In the genomic region with DNA sequence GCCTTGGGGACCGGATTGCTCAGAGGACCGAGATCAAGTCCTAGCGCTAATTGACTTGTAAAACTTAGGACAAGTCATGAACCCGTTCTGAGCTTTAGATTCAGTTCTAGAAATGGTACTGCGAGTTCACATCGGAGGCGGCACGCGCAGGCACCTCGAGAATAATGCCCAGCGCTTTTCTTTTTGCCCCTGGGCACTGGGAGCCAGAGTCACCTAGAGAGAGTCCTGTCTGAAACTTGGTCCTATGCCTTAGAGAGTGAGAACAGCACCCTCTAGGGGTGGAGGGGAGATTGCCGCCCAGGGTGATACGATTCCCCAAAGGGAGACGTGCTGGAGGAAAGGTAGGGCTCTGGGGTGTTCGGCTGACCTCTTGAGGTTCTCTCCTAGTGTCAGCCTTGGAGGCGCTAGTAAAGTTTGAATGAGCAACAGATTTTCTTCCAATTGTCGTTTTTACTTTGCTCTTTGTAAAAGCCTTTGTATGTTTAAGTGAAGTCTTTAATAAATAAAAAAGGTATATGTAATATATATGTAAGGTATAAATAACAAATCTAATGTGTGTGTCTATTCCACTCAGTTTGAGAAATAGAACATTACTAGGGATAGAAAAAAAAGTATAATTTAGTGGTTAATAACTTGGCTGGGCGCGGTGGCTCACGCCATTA, we compare ENCODE assay signal across 8 cellular contexts. TPM values are rescaled to one million over a fixed set of nuclear protein-coding genes. Genes with fewer than 3 reads are reported as not detected.
DNase-seq lines count a peak whose midpoint lies in the region; ATAC-seq and TF ChIP-seq lines count a peak whose summit lies in the region.

No MANE protein-coding gene starts in this region.

- H3K4me3 ChIP-seq in GM12864 (ENCODE audit: low read depth, low read length): peak overlapping the region; percentile 91
- peak overlapping the region; percentile 75 for H3K4me3 ChIP-seq in left ventricle myocardium inferior
- H3K4me3 ChIP-seq in prostate gland: peak overlapping the region; percentile 81 to 97
- H3K4me3 ChIP-seq in urinary bladder (ENCODE audit: low read depth, low read length): peak overlapping the region; percentile 86

- H3K27ac Mint-ChIP-seq in activated naive CD8-positive, alpha-beta T cell treated with anti-CD3 and anti-CD28 coated beads, Interleukin-2, amount 50 U/mL, for 24 hours: peak overlapping the region; percentile 99

- TF ChIP-seq CTCF in GM12864 (IDR thresholded peaks at IDR 0.05; ENCODE audit: low read depth, low read length, missing control alignments) (peak; percentile 94), left ventricle myocardium inferior (IDR thresholded peaks at IDR 0.05; ENCODE audit: borderline replicate concordance) (peak; percentile 97), prostate gland (IDR thresholded peaks at IDR 0.05) (peak; percentile 82 to 87 (median 85))

- H3K4me1 ChIP-seq in left ventricle myocardium inferior (peaks cover 33% of the 10 kb centered on the region), prostate gland (replicated peaks) (no peaks in the 10 kb centered on the region), urinary bladder (ENCODE audit: insufficient read depth) (no peaks in the 10 kb centered on the region)

- H3K4me1 Mint-ChIP-seq in activated naive CD8-positive, alpha-beta T cell treated with anti-CD3 and anti-CD28 coated beads, Interleukin-2, amount 50 U/mL, for 24 hours: peaks cover 22% of the 10 kb centered on the region

- TF ChIP-seq POLR2A in prostate gland (IDR thresholded peaks at IDR 0.05): no peak

- H3K27me3 Mint-ChIP-seq in activated naive CD8-positive, alpha-beta T cell treated with anti-CD3 and anti-CD28 coated beads, Interleukin-2, amount 50 U/mL, for 24 hours: no peaks in the 10 kb centered on the region

- peaks cover 9% of the 10 kb centered on the region for H3K36me3 Mint-ChIP-seq in activated naive CD8-positive, alpha-beta T cell treated with anti-CD3 and anti-CD28 coated beads, Interleukin-2, amount 50 U/mL, for 24 hours (ENCODE audit: low read depth)

- ATAC-seq in HG02759 (IDR thresholded peaks at IDR 0.05; ENCODE audit: unreplicated experiment): peak; percentile 50
- ATAC-seq in activated naive CD8-positive, alpha-beta T cell treated with anti-CD3 and anti-CD28 coated beads, Interleukin-2, amount 50 U/mL, for 24 hours: peak; percentile 75

- H3K27ac ChIP-seq in left ventricle myocardium inferior (replicated peaks): peak overlapping the region; percentile 89
- H3K27ac ChIP-seq in prostate gland: peak overlapping the region; percentile 20 to 77
- no peak overlapping the region for H3K27ac ChIP-seq in urinary bladder (ENCODE audit: low read depth)

- 14% methylated on average over 20 of the region's 20 CpGs for WGBS in prostate gland
- WGBS in urinary bladder: 13% methylated on average over 20 of the region's 20 CpGs

- H3K9me3 Mint-ChIP-seq in activated naive CD8-positive, alpha-beta T cell treated with anti-CD3 and anti-CD28 coated beads, Interleukin-2, amount 50 U/mL, for 24 hours: no peaks in the 10 kb centered on the region

- H3K9me3 ChIP-seq in left ventricle myocardium inferior (replicated peaks): no peaks in the 10 kb centered on the region
- H3K9me3 ChIP-seq in prostate gland: no peaks in the 10 kb centered on the region

- H3K4me3 Mint-ChIP-seq in activated naive CD8-positive, alpha-beta T cell treated with anti-CD3 and anti-CD28 coated beads, Interleukin-2, amount 50 U/mL, for 24 hours: peak overlapping the region; percentile 94

- intact Hi-C loops in left ventricle myocardium inferior (cut with micrococcal nuclease) (no loop called here), prostate gland (cut with DNase I) (loop anchor here (10.0 kb wide), 1 partner anchor 235 kb away; the partner anchor contains the start of gene ABCC5)

- peak; percentile 83 for DNase-seq in GM12864 (ENCODE audit: low read depth)
- peak; percentile 96 for DNase-seq in NCI-H1105 (lab: John Stamatoyannopoulos, UW)
- DNase-seq in SKM-1 treated with dmso at 0.1 percent for 144 hours (lab: John Stamatoyannopoulos, UW; ENCODE audit: unreplicated experiment): peak; percentile 93
- peak; percentile 93 for DNase-seq in activated naive CD8-positive, alpha-beta T cell treated with anti-CD3 and anti-CD28 coated beads, Interleukin-2, amount 50 U/mL, for 24 hours
- DNase-seq in left ventricle myocardium inferior: peak; percentile 86
- DNase-seq in prostate gland (ENCODE audit: low spot score): peak; percentile 89

- H3K27me3 ChIP-seq in left ventricle myocardium inferior (ENCODE audit: low read depth): no peaks in the 10 kb centered on the region
- no peaks in the 10 kb centered on the region for H3K27me3 ChIP-seq in prostate gland (replicated peaks; ENCODE audit: insufficient read depth)

- H3K36me3 ChIP-seq in left ventricle myocardium inferior (peaks cover 4% of the 10 kb centered on the region), prostate gland (no peaks in the 10 kb centered on the region), urinary bladder (ENCODE audit: insufficient read depth) (no peaks in the 10 kb centered on the region)

RNA-seq across cellular contexts. Expression of gene EEF1AKMT4, which starts 0.8 kb away (rescaled TPM):
- total RNA-seq in left ventricle myocardium inferior: 1.6 TPM
- 1 to 10 TPM; 6.1 TPM for total RNA-seq in prostate gland
- 1.7 TPM for total RNA-seq in urinary bladder
- 2.6 TPM for polyA plus RNA-seq in urinary bladder

RNA-seq across cellular contexts. Expression of gene ALG3, which starts 1.5 kb away (rescaled TPM):
- total RNA-seq in left ventricle myocardium inferior (16.1 TPM), prostate gland (10 to 100 TPM; 78.4 to 79.4 TPM), urinary bladder (17.0 TPM)
- polyA plus RNA-seq in urinary bladder: 49.5 TPM

RNA-seq across cellular contexts. Expression of gene CAMK2N2, which starts 11.1 kb away (rescaled TPM):
- total RNA-seq in left ventricle myocardium inferior: 0.16 TPM
- under 1 TPM in 1 of 2 donors, not detected in 1; 0.82 TPM for total RNA-seq in prostate gland
- total RNA-seq in urinary bladder: 0.26 TPM
- 0.29 TPM for polyA plus RNA-seq in urinary bladder

RNA-seq across cellular contexts. Expression of gene VWA5B2, which starts 20.9 kb away (rescaled TPM):
- total RNA-seq in left ventricle myocardium inferior (not detected), prostate gland (1 to 10 TPM in 1 of 2 donors, under 1 TPM in 1; 0.46 to 7.8 TPM), urinary bladder (0.05 TPM)
- 0.33 TPM for polyA plus RNA-seq in urinary bladder

RNA-seq across cellular contexts. Expression of gene ECE2, which starts 25.5 kb away (rescaled TPM):
- total RNA-seq in left ventricle myocardium inferior (not detected), prostate gland (under 1 TPM in 1 of 2 donors, not detected in 1; 0.57 TPM), urinary bladder (not detected)
- 0.49 TPM for polyA plus RNA-seq in urinary bladder
